Comparison of ENCODE assay signal across 1 cellular context in the genomic region with DNA sequence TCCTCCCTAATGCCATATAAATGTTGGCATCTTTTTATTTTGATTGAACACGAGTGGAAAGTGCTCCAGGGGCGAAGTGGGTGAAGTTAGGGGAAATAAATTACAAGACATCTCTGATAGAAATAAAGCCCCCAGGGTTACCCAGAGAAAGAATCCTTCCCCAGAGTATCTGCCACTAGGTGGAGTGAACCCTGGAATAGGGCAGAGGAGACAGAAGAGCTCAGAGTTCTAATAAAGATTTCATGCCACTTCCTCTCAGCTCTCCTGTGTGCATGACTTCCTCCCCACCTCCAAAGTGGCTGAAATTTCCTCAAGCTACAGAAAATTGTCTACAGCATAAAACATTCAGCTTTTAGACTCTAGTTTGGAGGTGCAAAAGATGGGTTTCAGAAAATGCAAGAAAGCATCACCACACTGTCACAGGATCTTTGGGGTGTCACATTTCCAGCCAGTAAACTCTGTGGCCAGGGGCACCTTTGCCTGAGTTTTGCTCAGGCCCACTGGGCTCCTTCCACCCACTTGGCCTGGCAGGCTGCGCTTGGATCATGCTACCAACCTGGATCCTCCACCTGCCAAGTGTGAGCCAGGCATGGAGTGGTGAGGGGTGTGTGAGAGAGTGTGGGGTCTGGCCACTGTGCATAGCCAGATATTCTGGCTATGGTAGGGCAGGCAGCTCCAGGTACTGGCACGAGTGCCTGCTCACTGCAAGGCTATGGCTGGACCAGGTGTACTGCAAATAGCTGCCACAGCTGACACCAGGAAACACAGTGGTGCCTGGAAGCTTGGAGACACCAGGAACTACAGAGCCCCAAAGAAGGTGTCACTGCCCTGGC.
TF ChIP-seq lines count a peak whose summit lies in the region.

No MANE protein-coding gene starts in this region.

TF ChIP-seq in H1, 55 proteins besides CTCF, POLR2A, EP300 and RAD21:
- no peak for TF ChIP-seq RFX5 (IDR thresholded peaks at IDR 0.05; ENCODE audit: borderline replicate concordance, low read depth, low read length)
- TF ChIP-seq SAP30 (IDR thresholded peaks at IDR 0.05; ENCODE audit: insufficient read depth, insufficient replicate concordance, low read length): no peak
- no peak for TF ChIP-seq ZNF274 (IDR thresholded peaks at IDR 0.05; ENCODE audit: borderline replicate concordance, extremely low read depth, low read length)
- TF ChIP-seq, protein P1, sequence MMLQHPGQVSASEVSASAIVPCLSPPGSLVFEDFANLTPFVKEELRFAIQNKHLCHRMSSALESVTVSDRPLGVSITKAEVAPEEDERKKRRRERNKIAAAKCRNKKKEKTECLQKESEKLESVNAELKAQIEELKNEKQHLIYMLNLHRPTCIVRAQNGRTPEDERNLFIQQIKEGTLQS (IDR thresholded peaks at IDR 0.05; ENCODE audit: insufficient read depth, low read depth, low read length): no peak
- no peak for TF ChIP-seq PHF8 (conservative IDR thresholded peaks at IDR 0.05; ENCODE audit: low read depth, low read length)
- TF ChIP-seq, protein P2, sequence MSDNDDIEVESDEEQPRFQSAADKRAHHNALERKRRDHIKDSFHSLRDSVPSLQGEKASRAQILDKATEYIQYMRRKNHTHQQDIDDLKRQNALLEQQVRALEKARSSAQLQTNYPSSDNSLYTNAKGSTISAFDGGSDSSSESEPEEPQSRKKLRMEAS (IDR thresholded peaks at IDR 0.05): no peak
- TF ChIP-seq TAF7 (optimal IDR thresholded peaks at IDR 0.05; ENCODE audit: borderline replicate concordance, low read depth, low read length): no peak
- no peak for TF ChIP-seq BCL11A (IDR thresholded peaks at IDR 0.05; ENCODE audit: low read depth in 2 of 2, low read length in 2 of 2)
- no peak for TF ChIP-seq KDM5A (IDR thresholded peaks at IDR 0.05; ENCODE audit: low read length)
- TF ChIP-seq FOSL1 (IDR thresholded peaks at IDR 0.05; ENCODE audit: insufficient read depth, low read depth, low read length): no peak
- no peak for TF ChIP-seq TBP (IDR thresholded peaks at IDR 0.05; ENCODE audit: low read depth, low read length)
- no peak for TF ChIP-seq EZH2 (IDR thresholded peaks at IDR 0.05; ENCODE audit: low read depth, low read length, severe bottlenecking)
- TF ChIP-seq RBBP5 (IDR thresholded peaks at IDR 0.05; ENCODE audit: borderline replicate concordance, low read depth, low read length): no peak
